Comparison of ENCODE assay signal across 13 cellular contexts in the genomic region with DNA sequence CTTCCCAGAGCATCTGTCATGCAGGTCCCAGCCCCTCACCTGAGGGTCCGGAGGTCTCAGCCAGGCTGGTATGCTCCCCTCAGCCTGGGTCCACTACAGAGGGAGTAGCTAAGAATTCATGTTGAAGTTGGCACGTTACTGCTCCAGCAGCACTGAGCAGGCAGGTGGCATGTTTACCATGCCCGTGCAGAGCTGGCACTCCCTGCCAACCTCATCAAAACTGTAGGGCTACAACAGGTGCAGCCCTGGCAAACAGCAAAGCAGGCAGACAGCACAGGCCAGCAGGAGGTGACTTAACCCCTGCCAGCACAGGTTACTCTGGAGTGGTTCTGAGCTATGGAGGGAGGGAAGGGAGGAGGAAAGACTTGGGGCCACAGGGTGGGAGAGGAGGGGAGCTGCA. TPM values are rescaled to one million over a fixed set of nuclear protein-coding genes. Genes with fewer than 3 reads are reported as not detected.
A peak's percentile ranks its signal among the peaks of the same experiment; 100 is the strongest.
DNase-seq lines count a peak whose midpoint lies in the region; ATAC-seq and TF ChIP-seq lines count a peak whose summit lies in the region.
"Had no signal": no experiment of that assay in that cellular context is flagged by ENCODE, and none has a peak within 500 bp of the region (broad histone marks: within the 10 kb centered on the region; RNA-seq: fewer than 3 reads in every experiment).

No MANE protein-coding gene starts in this region.

- H3K4me3 Mint-ChIP-seq in CD4-positive, CD25-positive, alpha-beta regulatory T cell, result peak overlapping the region; percentile 40 to 83 (median 72)
- H3K4me3 Mint-ChIP-seq: natural killer cell had no signal

- no peaks in the 10 kb centered on the region for H3K27me3 ChIP-seq in CD4-positive, CD25-positive, alpha-beta regulatory T cell (ENCODE audit: control insufficient read depth, insufficient read depth, low read length)
- H3K27me3 ChIP-seq in right lobe of liver, result no peaks in the 10 kb centered on the region

- no peaks in the 10 kb centered on the region for H3K9me3 Mint-ChIP-seq in CD4-positive, CD25-positive, alpha-beta regulatory T cell
- H3K9me3 Mint-ChIP-seq: natural killer cell had no signal

- ATAC-seq in CD4-positive, CD25-positive, alpha-beta regulatory T cell (ENCODE audit: low read depth in 2 of 2), result peak; percentile 79 to 86
- peak; percentile 29 to 79 (median 43) for ATAC-seq in right lobe of liver
- no peak for ATAC-seq in HG03378 (IDR thresholded peaks at IDR 0.05; ENCODE audit: unreplicated experiment)
- ATAC-seq: natural killer cell had no signal

- H3K36me3 Mint-ChIP-seq in CD4-positive, CD25-positive, alpha-beta regulatory T cell, result no peaks in the 10 kb centered on the region
- H3K36me3 Mint-ChIP-seq: natural killer cell had no signal

- no peaks in the 10 kb centered on the region for H3K9me3 ChIP-seq in CD4-positive, CD25-positive, alpha-beta regulatory T cell (ENCODE audit: control insufficient read depth in 2 of 2, low read length in 2 of 2)
- no peaks in the 10 kb centered on the region for H3K9me3 ChIP-seq in HEK293 (ENCODE audit: control insufficient read depth, insufficient read depth, low read depth, low read length)
- H3K9me3 ChIP-seq in right lobe of liver, result no peaks in the 10 kb centered on the region
- H3K9me3 ChIP-seq: SK-N-SH, thoracic aorta had no signal

- H3K27ac ChIP-seq in CD4-positive, CD25-positive, alpha-beta regulatory T cell (ENCODE audit: insufficient read depth, low read length, poor library complexity, severe bottlenecking), result no peak overlapping the region
- H3K27ac ChIP-seq in HEK293 (ENCODE audit: extremely low read depth, low read depth, low read length), result no peak overlapping the region
- H3K27ac ChIP-seq in right lobe of liver, result no peak overlapping the region
- H3K27ac ChIP-seq: thoracic aorta had no signal

- peak in 2 of 3 donors; percentile 72 to 79 for DNase-seq in CD4-positive, CD25-positive, alpha-beta regulatory T cell
- DNase-seq in RPMI8226 (peak; percentile 97), right lobe of liver (peak in 1 of 3 donors; percentile 69), superior temporal gyrus (ENCODE audit: extremely low spot score) (no peak), occipital lobe (lab: John Stamatoyannopoulos, UW) (no peak), NCI-H82 treated with DMSO at 0.1 percent for 48 hours (lab: John Stamatoyannopoulos, UW; ENCODE audit: unreplicated experiment) (no peak)
- DNase-seq: head of caudate nucleus, natural killer cell, NCI-H1048, SK-N-SH had no signal

- peak overlapping the region; percentile 10 for H3K4me3 ChIP-seq in CD4-positive, CD25-positive, alpha-beta regulatory T cell (ENCODE audit: low read depth, low read length)
- H3K4me3 ChIP-seq in HEK293 (ENCODE audit: low read depth, low read length) (no peak overlapping the region), right lobe of liver (no peak overlapping the region)
- H3K4me3 ChIP-seq: thoracic aorta had no signal

- H3K27me3 Mint-ChIP-seq in CD4-positive, CD25-positive, alpha-beta regulatory T cell, result peaks cover 9% of the 10 kb centered on the region

- WGBS in right lobe of liver (ENCODE audit: insufficient coverage, low coverage, low lambda C conversion rate, missing lambda C conversion rate), result 80% methylated on average over 1 of the region's 3 CpGs

- H3K4me1 ChIP-seq in CD4-positive, CD25-positive, alpha-beta regulatory T cell (ENCODE audit: control insufficient read depth, insufficient read depth, low read length, poor library complexity, severe bottlenecking), result peaks cover 57% of the 10 kb centered on the region
- no peaks in the 10 kb centered on the region for H3K4me1 ChIP-seq in HEK293 (ENCODE audit: control insufficient read depth, insufficient read depth, low read length)
- no peaks in the 10 kb centered on the region for H3K4me1 ChIP-seq in right lobe of liver

- TF ChIP-seq POLR2A in right lobe of liver (IDR thresholded peaks at IDR 0.05), result no peak

- POLR2A ChIA-PET in HEK293 (lab: Yijun Ruan, JAX), result interaction anchor here (0.6 to 2.7 kb wide), 4 partner anchors 26 to 50 kb away, joined by 3 to 10 read pairs (median 4); a partner anchor contains a TSS

- peak overlapping the region; percentile 85 to 93 (median 91) for H3K27ac Mint-ChIP-seq in CD4-positive, CD25-positive, alpha-beta regulatory T cell
- H3K27ac Mint-ChIP-seq: natural killer cell had no signal

- intact Hi-C loops in right lobe of liver (cut with DNase I), result loop anchor here in 1 of 2 donors (5.0 kb wide), 1 partner anchor 37 kb away; no protein-coding TSS in a partner anchor

- peaks cover 6 to 66% (median 30%) of the 10 kb centered on the region in 4 donors for H3K4me1 Mint-ChIP-seq in CD4-positive, CD25-positive, alpha-beta regulatory T cell

- CTCF ChIA-PET in HEK293 (lab: Yijun Ruan, JAX), result interaction anchor here (0.6 to 11.8 kb wide), 8 partner anchors 8 to 212 kb away, joined by 3 to 669 read pairs (median 17); a partner anchor contains a TSS

- no peak for TF ChIP-seq CTCF in HEK293 (tag by site-specific recombination; IDR thresholded peaks at IDR 0.05)
- TF ChIP-seq CTCF in right lobe of liver (IDR thresholded peaks at IDR 0.05), result no peak

- H3K36me3 ChIP-seq in CD4-positive, CD25-positive, alpha-beta regulatory T cell (ENCODE audit: control insufficient read depth, insufficient read depth, low read length), result no peaks in the 10 kb centered on the region
- H3K36me3 ChIP-seq in HEK293 (ENCODE audit: control insufficient read depth in 2 of 2, insufficient read depth in 1 of 2, low read length in 2 of 2), result peaks cover 0 to 12% of the 10 kb centered on the region in 2 experiments; a peak in 1 of 3 replicates
- no peaks in the 10 kb centered on the region for H3K36me3 ChIP-seq in right lobe of liver
- H3K36me3 ChIP-seq: thoracic aorta had no signal

TF ChIP-seq in HEK293, 187 proteins besides CTCF, POLR2A, EP300 and RAD21:
- TF ChIP-seq ZNF473 (tag by site-specific recombination; IDR thresholded peaks at IDR 0.05), result no peak
- TF ChIP-seq, protein P1, sequence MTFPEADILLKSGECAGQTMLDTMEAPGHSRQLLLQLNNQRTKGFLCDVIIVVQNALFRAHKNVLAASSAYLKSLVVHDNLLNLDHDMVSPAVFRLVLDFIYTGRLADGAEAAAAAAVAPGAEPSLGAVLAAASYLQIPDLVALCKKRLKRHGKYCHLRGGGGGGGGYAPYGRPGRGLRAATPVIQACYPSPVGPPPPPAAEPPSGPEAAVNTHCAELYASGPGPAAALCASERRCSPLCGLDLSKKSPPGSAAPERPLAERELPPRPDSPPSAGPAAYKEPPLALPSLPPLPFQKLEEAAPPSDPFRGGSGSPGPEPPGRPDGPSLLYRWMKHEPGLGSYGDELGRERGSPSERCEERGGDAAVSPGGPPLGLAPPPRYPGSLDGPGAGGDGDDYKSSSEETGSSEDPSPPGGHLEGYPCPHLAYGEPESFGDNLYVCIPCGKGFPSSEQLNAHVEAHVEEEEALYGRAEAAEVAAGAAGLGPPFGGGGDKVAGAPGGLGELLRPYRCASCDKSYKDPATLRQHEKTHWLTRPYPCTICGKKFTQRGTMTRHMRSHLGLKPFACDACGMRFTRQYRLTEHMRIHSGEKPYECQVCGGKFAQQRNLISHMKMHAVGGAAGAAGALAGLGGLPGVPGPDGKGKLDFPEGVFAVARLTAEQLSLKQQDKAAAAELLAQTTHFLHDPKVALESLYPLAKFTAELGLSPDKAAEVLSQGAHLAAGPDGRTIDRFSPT (tag by site-specific recombination; IDR thresholded peaks at IDR 0.05), result peak; percentile 38; the same call in 1 of the 2 replicates

RNA-seq across cellular contexts. Expression of a gene that starts 46.4 kb away (rescaled TPM):
- total RNA-seq in CD4-positive, CD25-positive, alpha-beta regulatory T cell, result 9.9 TPM
- polyA plus RNA-seq in CD4-positive, CD25-positive, alpha-beta regulatory T cell, result 10 to 100 TPM; 13.2 to 41.3 (median 25.4) TPM
- total RNA-seq in right lobe of liver (1 to 10 TPM in 5 of 6 experiments, under 1 TPM in 1; 0.88 to 5.1 (median 2.1) TPM), occipital lobe (1.1 TPM)

RNA-seq across cellular contexts. Expression of a gene that starts 47.4 kb away (rescaled TPM):
- 1.8 TPM for total RNA-seq in CD4-positive, CD25-positive, alpha-beta regulatory T cell
- polyA plus RNA-seq in CD4-positive, CD25-positive, alpha-beta regulatory T cell, result under 1 TPM; 0.22 to 0.37 (median 0.28) TPM
- 1 to 10 TPM in 1 of 6 experiments, under 1 TPM in 5; 0.14 to 5.9 (median 0.30) TPM for total RNA-seq in right lobe of liver
- 45.9 TPM for total RNA-seq in occipital lobe

Comparison
In these comparisons a context has a peak if more than half of its experiments do, and no peak if none do; other contexts are left out.
1. DNase-seq: peak in CD4-positive, CD25-positive, alpha-beta regulatory T cell (2 of 3) and RPMI8226 (single experiment); none in superior temporal gyrus (single experiment), occipital lobe (single experiment) and NCI-H82 treated with DMSO at 0.1 percent for 48 hours (single experiment).